ENCODE assay signal across 8 cellular contexts in the genomic region with DNA sequence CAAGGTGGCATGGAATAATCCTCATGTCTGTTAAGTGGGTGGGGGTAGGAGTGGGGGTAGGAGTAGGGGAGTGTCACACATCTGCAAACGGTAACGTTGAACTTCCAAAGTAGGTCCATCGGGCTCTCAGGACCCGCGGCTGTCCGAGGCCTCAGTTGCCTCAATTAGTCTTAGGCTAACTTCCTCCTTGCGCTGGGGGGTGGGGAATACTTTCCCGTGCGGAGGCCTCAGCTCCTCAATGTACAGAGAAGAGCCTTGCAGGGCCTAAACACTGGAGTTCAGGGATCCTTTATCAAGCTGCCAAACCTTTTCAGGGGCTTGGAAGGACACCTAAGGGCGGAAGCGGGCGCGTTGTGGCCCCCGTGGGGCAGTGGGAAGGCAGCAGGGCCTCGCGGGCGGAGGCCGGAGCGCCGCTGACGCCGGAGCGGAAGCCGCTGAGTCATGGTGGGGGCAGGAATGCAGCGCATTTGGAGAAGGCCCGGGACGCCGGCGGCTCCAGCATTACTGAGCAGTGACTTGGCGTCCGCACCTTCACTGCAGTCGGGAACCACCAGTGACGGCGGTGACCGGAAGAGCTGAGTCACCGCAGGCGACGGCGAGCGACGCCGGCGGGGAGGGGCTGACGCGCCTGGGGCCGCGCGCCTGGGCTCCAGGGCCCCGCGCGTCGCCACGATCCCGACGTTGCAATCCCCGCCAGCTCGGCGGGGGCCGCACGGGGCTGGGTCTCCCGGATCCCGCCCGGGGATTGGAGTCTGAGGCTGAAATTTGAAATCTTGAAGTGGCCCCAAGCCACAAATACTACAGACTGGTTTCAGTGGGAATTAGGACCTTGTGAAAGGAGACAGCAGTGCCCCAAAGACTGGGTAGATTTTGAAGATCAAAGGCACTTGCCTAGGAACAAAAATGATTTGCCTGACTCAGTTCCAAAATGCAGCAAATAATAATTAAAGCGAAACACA. TPM values are rescaled to one million over a fixed set of nuclear protein-coding genes. Genes with fewer than 3 reads are reported as not detected.
DNase-seq lines count a peak whose midpoint lies in the region; ATAC-seq and TF ChIP-seq lines count a peak whose summit lies in the region.

No MANE protein-coding gene starts in this region.

- DNase-seq in CD1c-positive myeloid dendritic cell (ENCODE audit: extremely low spot score) (peak; percentile 97), NCI-H748 treated with DMSO at 0.1 percent for 48 hours (lab: John Stamatoyannopoulos, UW) (peak; percentile 76), dermis blood vessel endothelial cell (peak; percentile 98)
- DNase-seq in activated CD4-positive, alpha-beta T cell treated with anti-CD3 and anti-CD28 coated beads, Interleukin-2, amount 50 U/mL, for 24 hours (ENCODE audit: low read depth in 1 of 2, low spot score in 1 of 2), result peak; percentile 59 to 71
- peak; percentile 69 to 74 for DNase-seq in stimulated activated CD4-positive, alpha-beta T cell treated with anti-CD3 and anti-CD28 coated beads, Interleukin-2, amount 100 ng/mL, for 48 hours

- peak overlapping the region; percentile 87 to 96 for H3K9ac ChIP-seq in liver (ENCODE audit: low read depth in 1 of 2, low read length in 2 of 2)

- H3K9me3 ChIP-seq in liver (ENCODE audit: control insufficient read depth in 4 of 4, low read length in 3 of 4), result no peaks in the 10 kb centered on the region

- peaks cover 0 to 10% (median 0%) of the 10 kb centered on the region in 4 donors for H3K4me1 ChIP-seq in liver (ENCODE audit: control insufficient read depth in 4 of 4, insufficient read depth in 4 of 4, low read length in 3 of 4)

- ATAC-seq in GM19438 (IDR thresholded peaks at IDR 0.05; ENCODE audit: low read depth, unreplicated experiment) (peak; percentile 94), HG03565 (IDR thresholded peaks at IDR 0.05; ENCODE audit: unreplicated experiment) (peak; percentile 91)

- no peak for TF ChIP-seq CTCF in liver (IDR thresholded peaks at IDR 0.05; ENCODE audit: low read depth, low read length, missing input control)

- peak in 1 of 2 donors; percentile 36 for TF ChIP-seq RAD21 in liver (IDR thresholded peaks at IDR 0.05)

- peak overlapping the region; percentile 96 to 99 for H3K27ac ChIP-seq in liver (ENCODE audit: low read depth in 1 of 2, low read length in 2 of 2)

- H3K27me3 ChIP-seq in liver (ENCODE audit: control insufficient read depth in 4 of 4, insufficient read depth in 4 of 4, low read length in 3 of 4), result no peaks in the 10 kb centered on the region

- WGBS in liver, result 5% methylated on average over 64 of the region's 64 CpGs

- H3K4me3 ChIP-seq in liver (ENCODE audit: low read depth in 1 of 3, low read length in 3 of 3), result peak overlapping the region; percentile 53 to 67 (median 60)

- H3K36me3 ChIP-seq in liver (ENCODE audit: control insufficient read depth in 4 of 4, insufficient read depth in 3 of 4, low read depth in 1 of 4, low read length in 3 of 4), result no peaks in the 10 kb centered on the region

TF ChIP-seq in liver, 16 proteins besides CTCF, POLR2A, EP300 and RAD21:
- TF ChIP-seq, protein P1, sequence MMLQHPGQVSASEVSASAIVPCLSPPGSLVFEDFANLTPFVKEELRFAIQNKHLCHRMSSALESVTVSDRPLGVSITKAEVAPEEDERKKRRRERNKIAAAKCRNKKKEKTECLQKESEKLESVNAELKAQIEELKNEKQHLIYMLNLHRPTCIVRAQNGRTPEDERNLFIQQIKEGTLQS (IDR thresholded peaks at IDR 0.05), result no peak
- TF ChIP-seq HNF4G (IDR thresholded peaks at IDR 0.05), result no peak
- TF ChIP-seq TAF1 (conservative IDR thresholded peaks at IDR 0.05), result peak; percentile 76
- peak; percentile 61 for TF ChIP-seq SP1 (IDR thresholded peaks at IDR 0.05)
- TF ChIP-seq EGR1 (IDR thresholded peaks at IDR 0.05; ENCODE audit: low read depth in 2 of 2), result peak in 1 of 2 donors; percentile 45
- TF ChIP-seq RXRA (IDR thresholded peaks at IDR 0.05), result peak in 1 of 2 donors; percentile 24
- peak in 1 of 2 donors; percentile 75 for TF ChIP-seq GABPA (IDR thresholded peaks at IDR 0.05 in 1 of 2, conservative IDR thresholded peaks at IDR 0.05 in 1 of 2)
- no peak for TF ChIP-seq HNF4A (conservative IDR thresholded peaks at IDR 0.05)
- TF ChIP-seq, protein P2, sequence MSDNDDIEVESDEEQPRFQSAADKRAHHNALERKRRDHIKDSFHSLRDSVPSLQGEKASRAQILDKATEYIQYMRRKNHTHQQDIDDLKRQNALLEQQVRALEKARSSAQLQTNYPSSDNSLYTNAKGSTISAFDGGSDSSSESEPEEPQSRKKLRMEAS (IDR thresholded peaks at IDR 0.05), result peak; percentile 19
- TF ChIP-seq YY1 (IDR thresholded peaks at IDR 0.05), result peak; percentile 82
- TF ChIP-seq FOXA2 (IDR thresholded peaks at IDR 0.05), result no peak
- TF ChIP-seq JUND (IDR thresholded peaks at IDR 0.05), result peak; percentile 74 to 89
- TF ChIP-seq, protein P3, sequence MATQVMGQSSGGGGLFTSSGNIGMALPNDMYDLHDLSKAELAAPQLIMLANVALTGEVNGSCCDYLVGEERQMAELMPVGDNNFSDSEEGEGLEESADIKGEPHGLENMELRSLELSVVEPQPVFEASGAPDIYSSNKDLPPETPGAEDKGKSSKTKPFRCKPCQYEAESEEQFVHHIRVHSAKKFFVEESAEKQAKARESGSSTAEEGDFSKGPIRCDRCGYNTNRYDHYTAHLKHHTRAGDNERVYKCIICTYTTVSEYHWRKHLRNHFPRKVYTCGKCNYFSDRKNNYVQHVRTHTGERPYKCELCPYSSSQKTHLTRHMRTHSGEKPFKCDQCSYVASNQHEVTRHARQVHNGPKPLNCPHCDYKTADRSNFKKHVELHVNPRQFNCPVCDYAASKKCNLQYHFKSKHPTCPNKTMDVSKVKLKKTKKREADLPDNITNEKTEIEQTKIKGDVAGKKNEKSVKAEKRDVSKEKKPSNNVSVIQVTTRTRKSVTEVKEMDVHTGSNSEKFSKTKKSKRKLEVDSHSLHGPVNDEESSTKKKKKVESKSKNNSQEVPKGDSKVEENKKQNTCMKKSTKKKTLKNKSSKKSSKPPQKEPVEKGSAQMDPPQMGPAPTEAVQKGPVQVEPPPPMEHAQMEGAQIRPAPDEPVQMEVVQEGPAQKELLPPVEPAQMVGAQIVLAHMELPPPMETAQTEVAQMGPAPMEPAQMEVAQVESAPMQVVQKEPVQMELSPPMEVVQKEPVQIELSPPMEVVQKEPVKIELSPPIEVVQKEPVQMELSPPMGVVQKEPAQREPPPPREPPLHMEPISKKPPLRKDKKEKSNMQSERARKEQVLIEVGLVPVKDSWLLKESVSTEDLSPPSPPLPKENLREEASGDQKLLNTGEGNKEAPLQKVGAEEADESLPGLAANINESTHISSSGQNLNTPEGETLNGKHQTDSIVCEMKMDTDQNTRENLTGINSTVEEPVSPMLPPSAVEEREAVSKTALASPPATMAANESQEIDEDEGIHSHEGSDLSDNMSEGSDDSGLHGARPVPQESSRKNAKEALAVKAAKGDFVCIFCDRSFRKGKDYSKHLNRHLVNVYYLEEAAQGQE (IDR thresholded peaks at IDR 0.05), result no peak

RNA-seq across cellular contexts. Expression of a gene that starts 20.2 kb away (rescaled TPM):
- total RNA-seq in dermis blood vessel endothelial cell (119 and 170 TPM in 2 replicates), liver (10 to 100 TPM; 43.5 to 47.1 TPM)
- polyA plus RNA-seq in liver, result 10 to 100 TPM in 1 of 2 donors, 1 to 10 TPM in 1; 6.4 to 21.0 TPM

RNA-seq across cellular contexts. Expression of a gene that starts 49.8 kb away (rescaled TPM):
- 33.8 and 48.2 TPM in 2 replicates for total RNA-seq in dermis blood vessel endothelial cell
- total RNA-seq in liver, result 10 to 100 TPM; 31.3 to 52.0 TPM
- polyA plus RNA-seq in liver, result 10 to 100 TPM; 11.8 to 15.3 TPM

Comparison
In these comparisons a context has a peak if more than half of its experiments do, and no peak if none do; other contexts are left out.
1. Peak in every context shown above with its lines: DNase-seq, ATAC-seq, H3K4me3 ChIP-seq and H3K27ac ChIP-seq.